18 cellular contexts compared by ENCODE assay signal in the genomic region with DNA sequence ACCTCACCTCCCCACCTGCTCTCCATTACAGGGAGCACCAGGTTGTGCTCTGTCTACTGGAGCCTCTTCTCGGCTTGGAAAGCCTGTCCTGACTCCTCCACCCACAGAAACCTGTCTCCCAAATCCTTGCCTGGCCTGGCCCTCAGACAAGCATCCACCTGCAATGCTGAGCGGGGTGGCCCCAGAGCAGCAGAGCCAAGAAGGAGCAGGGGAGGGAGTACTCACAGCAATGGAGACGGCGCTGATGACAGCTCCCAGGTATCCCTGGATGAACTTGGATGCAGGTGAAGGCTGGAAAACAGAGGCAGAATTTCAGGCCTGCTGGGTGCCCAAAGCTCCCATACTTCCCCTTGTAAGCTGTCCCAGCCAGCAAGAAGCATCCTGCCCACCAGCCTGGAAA.
A peak's percentile ranks its signal among the peaks of the same experiment; 100 is the strongest.
DNase-seq lines count a peak whose midpoint lies in the region; ATAC-seq, FAIRE-seq and TF ChIP-seq lines count a peak whose summit lies in the region.
"Had no signal": no experiment of that assay in that cellular context is flagged by ENCODE, and none has a peak within 500 bp of the region (broad histone marks: within the 10 kb centered on the region; RNA-seq: fewer than 3 reads in every experiment).

No MANE protein-coding gene starts in this region.

- H3K4me3 Mint-ChIP-seq in type B pancreatic cell, result no peak overlapping the region
- H3K4me3 Mint-ChIP-seq: CD14-positive monocyte; CD8-positive, alpha-beta T cell had no signal

- H3K9ac ChIP-seq in liver (ENCODE audit: low read depth in 1 of 2, low read length in 2 of 2) (no peak overlapping the region), HepG2 (ENCODE audit: insufficient read depth, low read depth, low read length) (no peak overlapping the region)

- no peak overlapping the region for H3K4me3 ChIP-seq in liver (ENCODE audit: low read depth in 1 of 3, low read length in 3 of 3)
- no peak overlapping the region for H3K4me3 ChIP-seq in HepG2 (replicated peaks in 1 of 3; ENCODE audit: insufficient read depth in 1 of 3, low read depth in 2 of 3, low read length in 3 of 3)
- H3K4me3 ChIP-seq in vagina, result no peak overlapping the region

- POLR2A ChIA-PET in HepG2 (lab: Yijun Ruan, JAX), result interaction anchor here (2.7 to 3.0 kb wide), 2 partner anchors 22 to 72 kb away, joined by 11 to 13 read pairs; partner anchors contain the start of gene SFXN5

- FAIRE-seq in HepG2 (lab: Jason Lieb, UNC), result no peak
- FAIRE-seq: GM12892, H1, HTR-8/SVneo had no signal

- H3K36me3 ChIP-seq in liver (ENCODE audit: control insufficient read depth in 4 of 4, insufficient read depth in 3 of 4, low read depth in 1 of 4, low read length in 3 of 4), result peaks cover 0 to 3% (median 0%) of the 10 kb centered on the region in 4 donors
- peaks cover 2 to 15% of the 10 kb centered on the region in 2 experiments; a peak in 3 of 5 replicates for H3K36me3 ChIP-seq in HepG2 (replicated peaks in 1 of 2; ENCODE audit: control insufficient read depth in 1 of 2, insufficient read depth in 2 of 2, low read length in 2 of 2)
- H3K36me3 ChIP-seq in vagina, result no peaks in the 10 kb centered on the region

- intact Hi-C loops in HepG2 (cut with micrococcal nuclease; ENCODE audit: unreplicated experiment), result no loop called here
- intact Hi-C loops in vagina (cut with DNase I), result no loop called here

- BruUV-seq in HepG2 (replicated peaks; lab: Mats Ljungman, UMichigan), result no TSS peak

- peaks cover 7% of the 10 kb centered on the region for H3K36me3 Mint-ChIP-seq in type B pancreatic cell
- H3K36me3 Mint-ChIP-seq: CD8-positive, alpha-beta T cell had no signal

- TF ChIP-seq CTCF in liver (IDR thresholded peaks at IDR 0.05; ENCODE audit: low read depth, low read length, missing input control), result no peak
- no peak for TF ChIP-seq CTCF in HepG2 (CRISPR knock-in tag; IDR thresholded peaks at IDR 0.05)
- TF ChIP-seq CTCF in vagina (IDR thresholded peaks at IDR 0.05), result no peak
- no peak for TF ChIP-seq CTCF in type B pancreatic cell (conservative IDR thresholded peaks at IDR 0.05)

- H3K4me1 ChIP-seq in liver (ENCODE audit: control insufficient read depth in 4 of 4, insufficient read depth in 4 of 4, low read length in 3 of 4), result peaks cover 18 to 76% (median 44%) of the 10 kb centered on the region in 4 donors
- H3K4me1 ChIP-seq in HepG2 (ENCODE audit: insufficient read depth, low read length), result peaks cover 28% of the 10 kb centered on the region
- no peaks in the 10 kb centered on the region for H3K4me1 ChIP-seq in vagina

- no peak overlapping the region for H3K27ac Mint-ChIP-seq in type B pancreatic cell
- H3K27ac Mint-ChIP-seq: CD8-positive, alpha-beta T cell had no signal

- H3K27ac ChIP-seq in liver (ENCODE audit: low read depth in 1 of 2, low read length in 2 of 2) (peak overlapping the region; percentile 44 to 89), HepG2 (ENCODE audit: extremely low read length, insufficient read depth, low read length) (no peak overlapping the region), vagina (no peak overlapping the region)
- H3K27ac ChIP-seq: 22Rv1 had no signal

- 95% methylated on average over 4 of the region's 4 CpGs for WGBS in liver
- WGBS in HepG2 (ENCODE audit: low lambda C conversion rate), result 98% methylated on average over 4 of the region's 4 CpGs

- TF ChIP-seq EP300 in HepG2 (IDR thresholded peaks at IDR 0.05; ENCODE audit: low read depth in 2 of 2, low read length in 2 of 2) (no peak), HepG2 (CRISPR knock-in tag; IDR thresholded peaks at IDR 0.05; ENCODE audit: borderline replicate concordance) (no peak)

- H3K27me3 ChIP-seq in liver (ENCODE audit: control insufficient read depth in 4 of 4, insufficient read depth in 4 of 4, low read length in 3 of 4) (no peaks in the 10 kb centered on the region), HepG2 (ENCODE audit: control insufficient read depth in 1 of 2, insufficient read depth in 2 of 2, low read length in 2 of 2) (no peaks in the 10 kb centered on the region), vagina (no peaks in the 10 kb centered on the region)

- no peaks in the 10 kb centered on the region for H4K20me1 ChIP-seq in HepG2 (ENCODE audit: insufficient read depth, low read length)

- H3K27me3 Mint-ChIP-seq in type B pancreatic cell, result no peaks in the 10 kb centered on the region

- no peaks in the 10 kb centered on the region for H3K79me2 ChIP-seq in HepG2 (ENCODE audit: insufficient read depth, low read length)

- no peak for ATAC-seq in HepG2
- ATAC-seq: CD8-positive, alpha-beta T cell; HCT116 had no signal

- in situ Hi-C loops in HepG2 (cut with HindIII; ENCODE audit: extremely low pct_ligation_motif_present, low pct_unique_long_range_greater_than_20kb), result no loop called here

- no peak overlapping the region for H3K4me2 ChIP-seq in HepG2 (ENCODE audit: low read depth, low read length)

- no peak for TF ChIP-seq POLR2A in HepG2 (IDR thresholded peaks at IDR 0.05; ENCODE audit: insufficient read depth in 1 of 2, low read depth in 2 of 2, low read length in 2 of 2)
- no peak for TF ChIP-seq POLR2A in vagina (IDR thresholded peaks at IDR 0.05)

- H3K4me1 Mint-ChIP-seq in type B pancreatic cell (ENCODE audit: unreplicated experiment), result peaks cover 14% of the 10 kb centered on the region

- DNase-seq in activated CD8-positive, alpha-beta memory T cell treated with anti-CD3 and anti-CD28 coated beads for 24 hours, result peak; percentile 26
- DNase-seq in activated CD8-positive, alpha-beta memory T cell treated with anti-CD3 and anti-CD28 coated beads, Interleukin-2, amount 50 U/mL, for 4 hours, result no peak
- DNase-seq in HepG2 (ENCODE audit: low spot score) (no peak), iPS-NIHi7 (ENCODE audit: extremely low spot score) (peak; percentile 6), vagina (ENCODE audit: extremely low spot score in 2 of 2) (peak; percentile 52 to 93), type B pancreatic cell (ENCODE audit: extremely low spot score, unreplicated experiment) (no peak)
- DNase-seq in stimulated activated CD4-positive, alpha-beta T cell treated with anti-CD3 and anti-CD28 coated beads, Interleukin-4, amount 100 ng/mL, for 4 hours, result no peak
- DNase-seq: COR-L47, DND-41, GDM1 had no signal

- TF ChIP-seq RAD21 in liver (IDR thresholded peaks at IDR 0.05) (no peak), HepG2 (CRISPR knock-in tag; IDR thresholded peaks at IDR 0.05) (no peak)

- H3K9me3 Mint-ChIP-seq in type B pancreatic cell, result no peaks in the 10 kb centered on the region
- H3K9me3 Mint-ChIP-seq: CD14-positive monocyte; CD8-positive, alpha-beta T cell had no signal

- no peak overlapping the region for H2AFZ ChIP-seq in HepG2 (ENCODE audit: low read length)

- no peaks in the 10 kb centered on the region for H3K9me3 ChIP-seq in liver (ENCODE audit: control insufficient read depth in 4 of 4, low read length in 3 of 4)
- no peaks in the 10 kb centered on the region for H3K9me3 ChIP-seq in HepG2 (ENCODE audit: low read length)
- H3K9me3 ChIP-seq in vagina, result no peaks in the 10 kb centered on the region

- CTCF ChIA-PET in HepG2 (lab: Yijun Ruan, JAX; ENCODE audit: low intra/inter-chr PET ratio, low total read pairs), result no interaction called here

TF ChIP-seq in liver, 16 proteins besides CTCF, POLR2A, EP300 and RAD21 (continues in another document):
- no peak for TF ChIP-seq EGR1 (IDR thresholded peaks at IDR 0.05; ENCODE audit: low read depth in 2 of 2)
- TF ChIP-seq, protein P1, sequence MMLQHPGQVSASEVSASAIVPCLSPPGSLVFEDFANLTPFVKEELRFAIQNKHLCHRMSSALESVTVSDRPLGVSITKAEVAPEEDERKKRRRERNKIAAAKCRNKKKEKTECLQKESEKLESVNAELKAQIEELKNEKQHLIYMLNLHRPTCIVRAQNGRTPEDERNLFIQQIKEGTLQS (IDR thresholded peaks at IDR 0.05), result no peak
- TF ChIP-seq HNF4G (IDR thresholded peaks at IDR 0.05), result no peak
- TF ChIP-seq SP1 (IDR thresholded peaks at IDR 0.05), result no peak
- no peak for TF ChIP-seq FOXA1 (IDR thresholded peaks at IDR 0.05)
- no peak for TF ChIP-seq RXRA (IDR thresholded peaks at IDR 0.05)
- TF ChIP-seq FOXA2 (IDR thresholded peaks at IDR 0.05), result no peak
- no peak for TF ChIP-seq YY1 (IDR thresholded peaks at IDR 0.05)
- TF ChIP-seq NR2F2 (IDR thresholded peaks at IDR 0.05), result no peak

TF ChIP-seq in HepG2, 621 proteins besides CTCF, POLR2A, EP300 and RAD21 (continues in another document):
- TF ChIP-seq, protein P2, sequence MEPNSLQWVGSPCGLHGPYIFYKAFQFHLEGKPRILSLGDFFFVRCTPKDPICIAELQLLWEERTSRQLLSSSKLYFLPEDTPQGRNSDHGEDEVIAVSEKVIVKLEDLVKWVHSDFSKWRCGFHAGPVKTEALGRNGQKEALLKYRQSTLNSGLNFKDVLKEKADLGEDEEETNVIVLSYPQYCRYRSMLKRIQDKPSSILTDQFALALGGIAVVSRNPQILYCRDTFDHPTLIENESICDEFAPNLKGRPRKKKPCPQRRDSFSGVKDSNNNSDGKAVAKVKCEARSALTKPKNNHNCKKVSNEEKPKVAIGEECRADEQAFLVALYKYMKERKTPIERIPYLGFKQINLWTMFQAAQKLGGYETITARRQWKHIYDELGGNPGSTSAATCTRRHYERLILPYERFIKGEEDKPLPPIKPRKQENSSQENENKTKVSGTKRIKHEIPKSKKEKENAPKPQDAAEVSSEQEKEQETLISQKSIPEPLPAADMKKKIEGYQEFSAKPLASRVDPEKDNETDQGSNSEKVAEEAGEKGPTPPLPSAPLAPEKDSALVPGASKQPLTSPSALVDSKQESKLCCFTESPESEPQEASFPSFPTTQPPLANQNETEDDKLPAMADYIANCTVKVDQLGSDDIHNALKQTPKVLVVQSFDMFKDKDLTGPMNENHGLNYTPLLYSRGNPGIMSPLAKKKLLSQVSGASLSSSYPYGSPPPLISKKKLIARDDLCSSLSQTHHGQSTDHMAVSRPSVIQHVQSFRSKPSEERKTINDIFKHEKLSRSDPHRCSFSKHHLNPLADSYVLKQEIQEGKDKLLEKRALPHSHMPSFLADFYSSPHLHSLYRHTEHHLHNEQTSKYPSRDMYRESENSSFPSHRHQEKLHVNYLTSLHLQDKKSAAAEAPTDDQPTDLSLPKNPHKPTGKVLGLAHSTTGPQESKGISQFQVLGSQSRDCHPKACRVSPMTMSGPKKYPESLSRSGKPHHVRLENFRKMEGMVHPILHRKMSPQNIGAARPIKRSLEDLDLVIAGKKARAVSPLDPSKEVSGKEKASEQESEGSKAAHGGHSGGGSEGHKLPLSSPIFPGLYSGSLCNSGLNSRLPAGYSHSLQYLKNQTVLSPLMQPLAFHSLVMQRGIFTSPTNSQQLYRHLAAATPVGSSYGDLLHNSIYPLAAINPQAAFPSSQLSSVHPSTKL (CRISPR knock-in tag; IDR thresholded peaks at IDR 0.05), result no peak
- TF ChIP-seq PHF5A (CRISPR knock-in tag; IDR thresholded peaks at IDR 0.05; ENCODE audit: low read depth, unreplicated experiment), result no peak

Comparison
In these comparisons a context has a peak if more than half of its experiments do, and no peak if none do; other contexts are left out.
1. DNase-seq: peak in activated CD8-positive, alpha-beta memory T cell treated with anti-CD3 and anti-CD28 coated beads for 24 hours (single experiment), iPS-NIHi7 (single experiment) and vagina (2 of 2); none in activated CD8-positive, alpha-beta memory T cell treated with anti-CD3 and anti-CD28 coated beads, Interleukin-2, amount 50 U/mL, for 4 hours (single experiment), HepG2 (single experiment), stimulated activated CD4-positive, alpha-beta T cell treated with anti-CD3 and anti-CD28 coated beads, Interleukin-4, amount 100 ng/mL, for 4 hours (0 of 2) and type B pancreatic cell (single experiment).
2. H3K27ac ChIP-seq: peak in liver (2 of 2); none in HepG2 (single experiment) and vagina (single experiment).